In the genomic region with DNA sequence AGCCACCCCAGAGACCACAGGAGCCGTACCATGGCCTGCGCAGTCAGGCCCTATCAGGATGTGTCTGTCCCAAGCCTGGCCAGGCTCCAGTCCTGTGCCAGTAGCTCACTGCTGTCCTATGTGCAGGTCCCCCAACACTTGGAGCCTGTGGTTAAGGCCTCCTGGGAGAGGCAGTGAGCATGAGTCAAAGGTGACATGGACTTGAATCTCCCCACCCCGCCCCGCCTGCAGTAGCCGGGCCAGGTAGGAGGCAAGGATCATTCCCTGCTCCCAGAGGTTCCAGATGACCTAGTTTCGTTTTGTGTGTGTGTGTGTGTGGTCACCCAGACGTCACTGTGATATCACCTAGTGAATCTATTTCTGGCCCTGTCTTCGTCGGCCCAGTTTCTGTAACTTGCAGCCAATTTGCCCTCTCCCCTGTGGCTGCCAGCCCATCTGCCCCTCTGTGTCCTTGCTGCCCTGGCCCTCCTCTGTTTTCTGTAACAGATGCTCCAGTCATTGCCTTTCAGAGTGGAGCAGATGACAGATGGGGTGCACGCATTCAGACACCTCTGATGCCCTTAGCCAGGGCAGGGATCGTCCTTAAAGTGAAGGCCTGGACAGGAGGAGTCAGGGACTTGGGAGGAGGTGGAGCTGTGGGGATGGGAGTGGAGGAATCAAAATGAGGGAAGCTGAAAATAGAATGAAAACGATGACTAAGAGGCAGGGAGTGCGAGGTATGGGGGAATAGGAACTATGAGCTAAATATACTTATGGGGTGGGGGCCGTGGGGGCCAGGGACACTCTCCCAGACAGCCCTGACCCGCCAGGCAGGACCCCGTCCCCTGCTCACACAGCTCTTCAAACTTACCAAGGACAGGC, we compare ENCODE assay signal across 9 cellular contexts. TPM values are rescaled to one million over a fixed set of nuclear protein-coding genes. Genes with fewer than 3 reads are reported as not detected.
DNase-seq lines count a peak whose midpoint lies in the region; ATAC-seq and TF ChIP-seq lines count a peak whose summit lies in the region.
"Had no signal": no experiment of that assay in that cellular context is flagged by ENCODE, and none has a peak within 500 bp of the region (broad histone marks: within the 10 kb centered on the region; RNA-seq: fewer than 3 reads in every experiment).

No MANE protein-coding gene starts in this region.

- no peaks in the 10 kb centered on the region for H3K36me3 Mint-ChIP-seq in CD8-positive, alpha-beta T cell

- TF ChIP-seq CTCF in fibroblast of villous mesenchyme (IDR thresholded peaks at IDR 0.05; ENCODE audit: insufficient read depth, low read depth, low read length) = no peak
- TF ChIP-seq CTCF in CD8-positive, alpha-beta T cell (IDR thresholded peaks at IDR 0.05) = no peak

- ATAC-seq in CD8-positive, alpha-beta T cell = no peak

- no peaks in the 10 kb centered on the region for H3K36me3 ChIP-seq in CD8-positive, alpha-beta T cell (ENCODE audit: insufficient read depth, low read length)

- H3K4me3 Mint-ChIP-seq in CD8-positive, alpha-beta T cell = no peak overlapping the region

- POLR2A ChIA-PET in CD8-positive, alpha-beta T cell (lab: Charles Lee) = no interaction called here

- peaks cover 2% of the 10 kb centered on the region for H3K27me3 ChIP-seq in CD8-positive, alpha-beta T cell (ENCODE audit: insufficient read depth, low read length)

- intact Hi-C loops in CD8-positive, alpha-beta T cell (cut with DNase I, micrococcal nuclease) = no loop called here

- peaks cover 6% of the 10 kb centered on the region for H3K4me1 Mint-ChIP-seq in CD8-positive, alpha-beta T cell (ENCODE audit: low read depth)

- H3K4me1 ChIP-seq in CD8-positive, alpha-beta T cell (ENCODE audit: insufficient read depth, low read length) = no peaks in the 10 kb centered on the region

- no peak overlapping the region for H3K27ac ChIP-seq in CD8-positive, alpha-beta T cell (ENCODE audit: low read depth, low read length)

- peaks cover 8% of the 10 kb centered on the region for H3K27me3 Mint-ChIP-seq in CD8-positive, alpha-beta T cell (ENCODE audit: low read depth)

- no peaks in the 10 kb centered on the region for H3K9me3 Mint-ChIP-seq in CD8-positive, alpha-beta T cell
- H3K9me3 Mint-ChIP-seq: activated T-helper 2 cell treated with anti-CD3 and anti-CD28 coated beads, Interferon-gamma antibody, Interleukin-2, Interleukin-4, amounts not matched to agents 10 μg/mL and 5 μg/mL and 100 μg/mL, durations not matched to agents 14 hours and 24 hours and 36 hours had no signal

- H3K4me3 ChIP-seq in fibroblast of villous mesenchyme (ENCODE audit: low read depth, low read length) = no peak overlapping the region
- H3K4me3 ChIP-seq in CD8-positive, alpha-beta T cell (ENCODE audit: low read depth, low read length) = no peak overlapping the region

- H3K9me3 ChIP-seq in CD8-positive, alpha-beta T cell (ENCODE audit: low read length) = no peaks in the 10 kb centered on the region

- no peak overlapping the region for H3K27ac Mint-ChIP-seq in CD8-positive, alpha-beta T cell
- H3K27ac Mint-ChIP-seq: activated T-helper 2 cell treated with anti-CD3 and anti-CD28 coated beads, Interferon-gamma antibody, Interleukin-2, Interleukin-4, amounts not matched to agents 10 μg/mL and 5 μg/mL and 100 μg/mL, durations not matched to agents 14 hours and 24 hours and 36 hours had no signal

- CTCF ChIA-PET in CD8-positive, alpha-beta T cell (lab: Charles Lee) = no interaction called here

- DNase-seq in HCEC 1CT (peak; percentile 46), RPMI7951 (ENCODE audit: low read depth) (peak; percentile 22), fibroblast of villous mesenchyme (ENCODE audit: low read depth) (peak; percentile 56), retina (peak; percentile 62), NCI-H2029 treated with DMSO at 0.1 percent for 48 hours (lab: John Stamatoyannopoulos, UW) (no peak)
- no peak for DNase-seq in NK-92 treated with Interleukin-12 subunit alpha and Interleukin-12 subunit beta, amount 100 ng/mL, for 24 hours (lab: John Stamatoyannopoulos, UW)
- DNase-seq in CD8-positive, alpha-beta T cell = no peak
- DNase-seq in activated CD4-positive, alpha-beta T cell treated with anti-CD3 and anti-CD28 coated beads for 48 hours = no peak

RNA-seq across cellular contexts. Expression of a gene that starts 37.4 kb away (rescaled TPM):
- not detected in 2 replicates for total RNA-seq in RPMI7951 (2014; rRNA removed; shearing (Covaris generic))
- total RNA-seq in fibroblast of villous mesenchyme = not detected in 2 replicates
- not detected for total RNA-seq in CD8-positive, alpha-beta T cell

Comparison
In these comparisons a context has a peak if more than half of its experiments do, and no peak if none do; other contexts are left out.
1. DNase-seq: peak in HCEC 1CT (single experiment), RPMI7951 (single experiment), fibroblast of villous mesenchyme (single experiment) and retina (single experiment); none in NK-92 treated with Interleukin-12 subunit alpha and Interleukin-12 subunit beta, amount 100 ng/mL, for 24 hours (single experiment), CD8-positive, alpha-beta T cell (0 of 7), activated CD4-positive, alpha-beta T cell treated with anti-CD3 and anti-CD28 coated beads for 48 hours (single experiment) and NCI-H2029 treated with DMSO at 0.1 percent for 48 hours (single experiment).